ENCODE assay signal across 24 cellular contexts in the genomic region with DNA sequence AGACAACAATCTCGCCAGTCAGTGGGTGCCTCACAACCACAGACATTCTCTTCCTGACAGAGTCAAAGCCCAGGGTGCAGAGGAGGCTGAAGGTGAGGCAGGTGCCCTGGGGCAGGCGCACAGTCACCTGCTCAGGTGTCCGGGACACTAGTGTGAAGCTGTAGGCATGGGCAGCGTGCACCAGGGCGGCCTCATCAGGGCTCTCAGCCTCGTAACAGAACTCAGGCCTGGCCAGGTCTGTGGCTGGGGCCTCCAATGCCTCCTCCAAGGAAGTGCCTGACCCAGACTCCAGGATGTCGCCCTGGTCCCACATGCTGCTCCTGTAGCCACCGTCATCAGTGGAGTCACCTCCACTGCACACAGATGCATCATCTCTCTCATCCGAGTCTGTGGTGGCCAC.
DNase-seq lines count a peak whose midpoint lies in the region; ATAC-seq and TF ChIP-seq lines count a peak whose summit lies in the region.
"Had no signal": no experiment of that assay in that cellular context is flagged by ENCODE, and none has a peak within 500 bp of the region (broad histone marks: within the 10 kb centered on the region; RNA-seq: fewer than 3 reads in every experiment).

No MANE protein-coding gene starts in this region.

- no peak overlapping the region for H2BK15ac ChIP-seq in neuronal stem cell (ENCODE audit: low read length)

- WGBS in neuronal stem cell (ENCODE audit: extremely low coverage in 2 of 2, insufficient read length in 2 of 2, insufficient replicate concordance in 1 of 2), 2 donors, result no CpG with 5 or more reads among the region's 9 CpGs

- peak overlapping the region; percentile 7 for H4K8ac ChIP-seq in neuronal stem cell (ENCODE audit: low read depth, low read length)

- H3K4me3 Mint-ChIP-seq in stimulated activated naive CD8-positive, alpha-beta T cell treated with anti-CD3 and anti-CD28 coated beads, Interleukin-15, amount 100 ng/mL, for 72 hours, result no peak overlapping the region
- H3K4me3 Mint-ChIP-seq in WTC11, result no peak overlapping the region
- H3K4me3 Mint-ChIP-seq: CD14-positive monocyte; CD4-positive, alpha-beta memory T cell; CD4-positive, CD25-positive, alpha-beta regulatory T cell; CD8-positive, alpha-beta memory T cell had no signal

- H2BK5ac ChIP-seq in neuronal stem cell (ENCODE audit: low read length), result no peak overlapping the region

- no peak for DNase-seq in stimulated activated naive CD8-positive, alpha-beta T cell treated with anti-CD3 and anti-CD28 coated beads, Interleukin-15, amount 100 ng/mL, for 72 hours
- no peak for DNase-seq in stimulated activated naive CD8-positive, alpha-beta T cell treated with anti-CD3 and anti-CD28 coated beads, Interleukin-15, Interleukin-2, amounts not matched to agents 100 U/mL and 50 U/mL, for 24 hours
- DNase-seq in neuronal stem cell (ENCODE audit: low spot score), result no peak
- DNase-seq in WTC11 (ENCODE audit: low spot score), result no peak
- DNase-seq: 8988T; ACHN; BE2C; C1 segment of cervical spinal cord; CD4-positive, alpha-beta memory T cell; CD4-positive, CD25-positive, alpha-beta regulatory T cell; CD8-positive, alpha-beta memory T cell; COR-L47; DMS 273 treated with DMSO at 0.1 percent for 48 hours; DMS153; DMS53; DMS79; DND-41; EL; GDM1 had no signal

- no peak overlapping the region for H3K4me2 ChIP-seq in neuronal stem cell (ENCODE audit: insufficient read depth, low read length, poor library complexity, severe bottlenecking)
- H3K4me2 ChIP-seq: BLaER1 had no signal

- no peaks in the 10 kb centered on the region for H3K36me3 Mint-ChIP-seq in WTC11
- H3K36me3 Mint-ChIP-seq: CD14-positive monocyte; CD4-positive, alpha-beta memory T cell; CD4-positive, CD25-positive, alpha-beta regulatory T cell; CD8-positive, alpha-beta memory T cell had no signal

- H3K27me3 ChIP-seq in neuronal stem cell (ENCODE audit: control insufficient read depth in 3 of 3, insufficient read depth in 3 of 3, low read depth in 1 of 3, low read length in 3 of 3), result no peaks in the 10 kb centered on the region
- H3K27me3 ChIP-seq: BE2C, BLaER1 had no signal

- peaks cover 0 to under 1% of the 10 kb centered on the region in 2 donors for H3K9me3 Mint-ChIP-seq in stimulated activated naive CD8-positive, alpha-beta T cell treated with anti-CD3 and anti-CD28 coated beads, Interleukin-15, amount 100 ng/mL, for 72 hours
- no peaks in the 10 kb centered on the region for H3K9me3 Mint-ChIP-seq in WTC11

- H4K91ac ChIP-seq in neuronal stem cell (ENCODE audit: low read depth, low read length, poor library complexity), result no peak overlapping the region

- H2BK120ac ChIP-seq in neuronal stem cell (ENCODE audit: low read depth, low read length), result peak overlapping the region; percentile 45

- CTCF ChIA-PET in WTC11 (lab: Charles Lee), result no interaction called here

- H3K4ac ChIP-seq in neuronal stem cell (ENCODE audit: low read length), result no peak overlapping the region

- no peak overlapping the region for H2AFZ ChIP-seq in neuronal stem cell (ENCODE audit: low read length)

- H3K79me1 ChIP-seq in neuronal stem cell (ENCODE audit: low read depth, low read length), result no peaks in the 10 kb centered on the region

- no peak overlapping the region for H3K27ac Mint-ChIP-seq in stimulated activated naive CD8-positive, alpha-beta T cell treated with anti-CD3 and anti-CD28 coated beads, Interleukin-15, amount 100 ng/mL, for 72 hours
- H3K27ac Mint-ChIP-seq in WTC11, result no peak overlapping the region
- H3K27ac Mint-ChIP-seq: CD14-positive monocyte; CD4-positive, alpha-beta memory T cell; CD4-positive, CD25-positive, alpha-beta regulatory T cell; CD8-positive, alpha-beta memory T cell had no signal

- H3K14ac ChIP-seq in neuronal stem cell (ENCODE audit: low read length), result no peak overlapping the region

- no peaks in the 10 kb centered on the region for H3K36me3 ChIP-seq in neuronal stem cell (replicated peaks in 1 of 2; ENCODE audit: control insufficient read depth in 2 of 2, insufficient read depth in 2 of 2, low read length in 2 of 2)
- H3K36me3 ChIP-seq: BE2C, BLaER1 had no signal

- no peak overlapping the region for H3K23ac ChIP-seq in neuronal stem cell (ENCODE audit: low read depth, low read length, poor library complexity)

- H3K18ac ChIP-seq in neuronal stem cell (ENCODE audit: low read length), result peak overlapping the region; percentile 20

- H3K4me1 ChIP-seq in neuronal stem cell (ENCODE audit: control insufficient read depth in 2 of 2, insufficient read depth in 1 of 2, low read depth in 1 of 2, low read length in 2 of 2), result no peaks in the 10 kb centered on the region
- H3K4me1 ChIP-seq: BE2C had no signal

- H3K9me3 ChIP-seq in neuronal stem cell (replicated peaks in 1 of 2; ENCODE audit: control insufficient read depth in 2 of 2, insufficient read depth in 1 of 2, low read depth in 1 of 2, low read length in 2 of 2), result no peaks in the 10 kb centered on the region
- H3K9me3 ChIP-seq: BE2C, BLaER1 had no signal

- ATAC-seq in stimulated activated naive CD8-positive, alpha-beta T cell treated with anti-CD3 and anti-CD28 coated beads, Interleukin-15, amount 100 ng/mL, for 72 hours, result peak; percentile 24
- no peak for ATAC-seq in stimulated activated naive CD8-positive, alpha-beta T cell treated with anti-CD3 and anti-CD28 coated beads, Interleukin-15, Interleukin-2, amounts not matched to agents 100 U/mL and 50 U/mL, for 24 hours
- ATAC-seq in HG02840 (IDR thresholded peaks at IDR 0.05; ENCODE audit: low FRiP score, unreplicated experiment) (no peak), WTC11 (no peak)
- ATAC-seq: GM12878 had no signal

- H3K9ac ChIP-seq in neuronal stem cell (ENCODE audit: low read depth, low read length, poor library complexity), result no peak overlapping the region
- H3K9ac ChIP-seq: BLaER1 had no signal

- no peak overlapping the region for H2BK12ac ChIP-seq in neuronal stem cell (ENCODE audit: low read length)

- POLR2A ChIA-PET in WTC11 (lab: Charles Lee), result no interaction called here

- H3K27ac ChIP-seq in VCaP (peak overlapping the region; percentile 42; the same call in 1 of the 2 replicates), neuronal stem cell (replicated peaks; ENCODE audit: low read length) (no peak overlapping the region)
- H3K27ac ChIP-seq: BLaER1 had no signal

- H3K4me1 Mint-ChIP-seq in stimulated activated naive CD8-positive, alpha-beta T cell treated with anti-CD3 and anti-CD28 coated beads, Interleukin-15, amount 100 ng/mL, for 72 hours, result no peaks in the 10 kb centered on the region
- peaks cover 4% of the 10 kb centered on the region; the same call in 1 of the 2 replicates for H3K4me1 Mint-ChIP-seq in WTC11
- H3K4me1 Mint-ChIP-seq: CD14-positive monocyte; CD4-positive, alpha-beta memory T cell; CD4-positive, CD25-positive, alpha-beta regulatory T cell; CD8-positive, alpha-beta memory T cell had no signal

- H3K27me3 Mint-ChIP-seq in stimulated activated naive CD8-positive, alpha-beta T cell treated with anti-CD3 and anti-CD28 coated beads, Interleukin-15, amount 100 ng/mL, for 72 hours, result peaks cover 28% of the 10 kb centered on the region
- peaks cover 2% of the 10 kb centered on the region; the same call in 1 of the 2 replicates for H3K27me3 Mint-ChIP-seq in WTC11 (ENCODE audit: low read depth)
- H3K27me3 Mint-ChIP-seq: CD4-positive, CD25-positive, alpha-beta regulatory T cell had no signal

- H2AK5ac ChIP-seq in neuronal stem cell (ENCODE audit: low read depth, low read length), result peak overlapping the region; percentile 10

- TF ChIP-seq CTCF in VCaP (conservative IDR thresholded peaks at IDR 0.05), result no peak
- no peak for TF ChIP-seq CTCF in WTC11 (IDR thresholded peaks at IDR 0.05)

- H3K4me3 ChIP-seq in neuronal stem cell (ENCODE audit: low read length in 2 of 2), result peak overlapping the region in 1 of 2 donors; percentile 19
- H3K4me3 ChIP-seq: BLaER1, GM12878 had no signal

TF ChIP-seq in WTC11, 78 proteins besides CTCF, POLR2A, EP300 and RAD21:
- no peak for TF ChIP-seq OVOL2 (CRISPR knock-in tag; IDR thresholded peaks at IDR 0.05; ENCODE audit: borderline replicate concordance)
- TF ChIP-seq TP53 (CRISPR knock-in tag; IDR thresholded peaks at IDR 0.05), result no peak
- TF ChIP-seq ZNF219 (CRISPR knock-in tag; IDR thresholded peaks at IDR 0.05; ENCODE audit: borderline replicate concordance), result no peak
- no peak for TF ChIP-seq MLX (CRISPR knock-in tag; IDR thresholded peaks at IDR 0.05)
TF ChIP-seq in WTC11: peak in this region for 0.
